Comparison of ENCODE assay signal across 1 cellular context in the genomic region with DNA sequence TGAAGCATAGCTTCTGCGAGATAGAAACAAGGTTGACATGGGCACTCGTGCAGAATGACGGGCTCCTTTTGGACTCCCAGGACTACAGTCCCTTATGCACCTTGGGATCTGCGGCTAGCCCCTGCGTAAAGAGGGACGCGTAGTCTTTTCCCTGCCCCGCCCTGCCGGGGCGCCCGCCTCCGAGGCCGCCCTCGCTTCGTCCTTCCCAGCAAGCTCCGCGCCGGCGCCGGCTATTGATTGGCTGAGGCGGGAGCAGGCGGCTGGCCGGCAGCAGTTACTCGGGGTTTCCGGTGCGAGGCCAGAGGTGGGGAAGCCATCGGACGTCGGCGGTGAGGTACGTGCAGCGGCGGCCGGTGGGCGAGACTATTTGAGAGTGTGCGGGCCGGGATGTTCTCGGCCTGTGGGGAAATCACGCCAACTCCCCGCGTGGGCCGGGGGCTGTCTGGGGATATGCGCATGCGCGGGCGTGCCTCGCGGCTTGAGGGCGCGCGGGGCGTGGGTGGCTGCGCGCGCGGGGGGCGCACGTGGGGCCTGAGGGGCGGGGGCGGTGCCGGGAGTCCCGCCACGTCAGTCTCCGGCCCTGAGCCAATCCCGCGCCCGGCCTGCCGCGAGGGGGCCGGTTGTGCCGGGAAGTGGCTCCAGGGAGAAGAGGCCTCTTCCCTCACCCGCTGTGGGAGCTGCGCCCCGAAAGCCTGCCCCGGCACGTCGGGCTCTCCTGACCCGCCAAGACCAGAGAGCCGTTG.
A peak's percentile ranks its signal among the peaks of the same experiment; 100 is the strongest.
TF ChIP-seq lines count a peak whose summit lies in the region.

Gene TXLNA, plus strand, starts transcription at position 233 of the 743 bp plus-strand sequence. CDS start 671 bp downstream, outside the sequence.

TF ChIP-seq in HepG2, 621 proteins besides CTCF, POLR2A, EP300 and RAD21 (continued from another document and continues in another):
- TF ChIP-seq, protein P1, sequence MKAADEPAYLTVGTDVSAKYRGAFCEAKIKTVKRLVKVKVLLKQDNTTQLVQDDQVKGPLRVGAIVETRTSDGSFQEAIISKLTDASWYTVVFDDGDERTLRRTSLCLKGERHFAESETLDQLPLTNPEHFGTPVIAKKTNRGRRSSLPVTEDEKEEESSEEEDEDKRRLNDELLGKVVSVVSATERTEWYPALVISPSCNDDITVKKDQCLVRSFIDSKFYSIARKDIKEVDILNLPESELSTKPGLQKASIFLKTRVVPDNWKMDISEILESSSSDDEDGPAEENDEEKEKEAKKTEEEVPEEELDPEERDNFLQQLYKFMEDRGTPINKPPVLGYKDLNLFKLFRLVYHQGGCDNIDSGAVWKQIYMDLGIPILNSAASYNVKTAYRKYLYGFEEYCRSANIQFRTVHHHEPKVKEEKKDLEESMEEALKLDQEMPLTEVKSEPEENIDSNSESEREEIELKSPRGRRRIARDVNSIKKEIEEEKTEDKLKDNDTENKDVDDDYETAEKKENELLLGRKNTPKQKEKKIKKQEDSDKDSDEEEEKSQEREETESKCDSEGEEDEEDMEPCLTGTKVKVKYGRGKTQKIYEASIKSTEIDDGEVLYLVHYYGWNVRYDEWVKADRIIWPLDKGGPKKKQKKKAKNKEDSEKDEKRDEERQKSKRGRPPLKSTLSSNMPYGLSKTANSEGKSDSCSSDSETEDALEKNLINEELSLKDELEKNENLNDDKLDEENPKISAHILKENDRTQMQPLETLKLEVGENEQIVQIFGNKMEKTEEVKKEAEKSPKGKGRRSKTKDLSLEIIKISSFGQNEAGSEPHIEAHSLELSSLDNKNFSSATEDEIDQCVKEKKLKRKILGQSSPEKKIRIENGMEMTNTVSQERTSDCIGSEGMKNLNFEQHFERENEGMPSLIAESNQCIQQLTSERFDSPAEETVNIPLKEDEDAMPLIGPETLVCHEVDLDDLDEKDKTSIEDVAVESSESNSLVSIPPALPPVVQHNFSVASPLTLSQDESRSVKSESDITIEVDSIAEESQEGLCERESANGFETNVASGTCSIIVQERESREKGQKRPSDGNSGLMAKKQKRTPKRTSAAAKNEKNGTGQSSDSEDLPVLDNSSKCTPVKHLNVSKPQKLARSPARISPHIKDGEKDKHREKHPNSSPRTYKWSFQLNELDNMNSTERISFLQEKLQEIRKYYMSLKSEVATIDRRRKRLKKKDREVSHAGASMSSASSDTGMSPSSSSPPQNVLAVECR (CRISPR knock-in tag; IDR thresholded peaks at IDR 0.05; ENCODE audit: borderline replicate concordance) = peak; percentile 93
- TF ChIP-seq LBX2 (CRISPR knock-in tag; IDR thresholded peaks at IDR 0.05; ENCODE audit: borderline replicate concordance) (0 out of 2 replicates have a peak, but pooled peaks have one; percentile 73), ZNF572 (CRISPR knock-in tag; IDR thresholded peaks at IDR 0.05) (no peak), ZNF343 (CRISPR knock-in tag; IDR thresholded peaks at IDR 0.05) (peak; percentile 67; the same call in 1 of the 2 replicates), NCOA5 (CRISPR knock-in tag; IDR thresholded peaks at IDR 0.05) (no peak), ISL2 (CRISPR knock-in tag; IDR thresholded peaks at IDR 0.05) (0 out of 2 replicates have a peak, but pooled peaks have one; percentile 19), GPN1 (CRISPR knock-in tag; IDR thresholded peaks at IDR 0.05; ENCODE audit: borderline replicate concordance) (no peak), KLF16 (CRISPR knock-in tag; IDR thresholded peaks at IDR 0.05) (peak; percentile 76 to 85; a peak in 1 of 4 replicates), AKNA (CRISPR knock-in tag; IDR thresholded peaks at IDR 0.05; ENCODE audit: borderline replicate concordance) (peak; percentile 76; the same call in 1 of the 2 replicates), U2AF1 (optimal IDR thresholded peaks at IDR 0.05; ENCODE audit: low read depth, low read length) (no peak), DZIP1 (CRISPR knock-in tag; IDR thresholded peaks at IDR 0.05) (no peak), ZNF749 (CRISPR knock-in tag; IDR thresholded peaks at IDR 0.05; ENCODE audit: borderline replicate concordance) (peak; percentile 84; the same call in 1 of the 2 replicates), ZNF280B (CRISPR knock-in tag; IDR thresholded peaks at IDR 0.05; ENCODE audit: borderline replicate concordance) (peak; percentile 83; the same call in 1 of the 2 replicates), ZC3H13 (CRISPR knock-in tag; IDR thresholded peaks at IDR 0.05) (peak; percentile 92), ZNF772 (CRISPR knock-in tag; IDR thresholded peaks at IDR 0.05) (peak; percentile 86; the same call in 1 of the 2 replicates), ZNF609 (CRISPR knock-in tag; IDR thresholded peaks at IDR 0.05; ENCODE audit: borderline replicate concordance) (peak; percentile 5; the same call in 1 of the 2 replicates), HOXA3 (CRISPR knock-in tag; IDR thresholded peaks at IDR 0.05) (peak; percentile 81)
- TF ChIP-seq, protein P2, sequence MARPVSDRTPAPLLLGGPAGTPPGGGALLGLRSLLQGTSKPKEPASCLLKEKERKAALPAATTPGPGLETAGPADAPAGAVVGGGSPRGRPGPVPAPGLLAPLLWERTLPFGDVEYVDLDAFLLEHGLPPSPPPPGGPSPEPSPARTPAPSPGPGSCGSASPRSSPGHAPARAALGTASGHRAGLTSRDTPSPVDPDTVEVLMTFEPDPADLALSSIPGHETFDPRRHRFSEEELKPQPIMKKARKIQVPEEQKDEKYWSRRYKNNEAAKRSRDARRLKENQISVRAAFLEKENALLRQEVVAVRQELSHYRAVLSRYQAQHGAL (CRISPR knock-in tag; IDR thresholded peaks at IDR 0.05; ENCODE audit: not compliant biosample characterization) = no peak
- TF ChIP-seq, protein P3, sequence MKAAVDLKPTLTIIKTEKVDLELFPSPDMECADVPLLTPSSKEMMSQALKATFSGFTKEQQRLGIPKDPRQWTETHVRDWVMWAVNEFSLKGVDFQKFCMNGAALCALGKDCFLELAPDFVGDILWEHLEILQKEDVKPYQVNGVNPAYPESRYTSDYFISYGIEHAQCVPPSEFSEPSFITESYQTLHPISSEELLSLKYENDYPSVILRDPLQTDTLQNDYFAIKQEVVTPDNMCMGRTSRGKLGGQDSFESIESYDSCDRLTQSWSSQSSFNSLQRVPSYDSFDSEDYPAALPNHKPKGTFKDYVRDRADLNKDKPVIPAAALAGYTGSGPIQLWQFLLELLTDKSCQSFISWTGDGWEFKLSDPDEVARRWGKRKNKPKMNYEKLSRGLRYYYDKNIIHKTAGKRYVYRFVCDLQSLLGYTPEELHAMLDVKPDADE (CRISPR knock-in tag; IDR thresholded peaks at IDR 0.05) = no peak
- TF ChIP-seq, protein P4, sequence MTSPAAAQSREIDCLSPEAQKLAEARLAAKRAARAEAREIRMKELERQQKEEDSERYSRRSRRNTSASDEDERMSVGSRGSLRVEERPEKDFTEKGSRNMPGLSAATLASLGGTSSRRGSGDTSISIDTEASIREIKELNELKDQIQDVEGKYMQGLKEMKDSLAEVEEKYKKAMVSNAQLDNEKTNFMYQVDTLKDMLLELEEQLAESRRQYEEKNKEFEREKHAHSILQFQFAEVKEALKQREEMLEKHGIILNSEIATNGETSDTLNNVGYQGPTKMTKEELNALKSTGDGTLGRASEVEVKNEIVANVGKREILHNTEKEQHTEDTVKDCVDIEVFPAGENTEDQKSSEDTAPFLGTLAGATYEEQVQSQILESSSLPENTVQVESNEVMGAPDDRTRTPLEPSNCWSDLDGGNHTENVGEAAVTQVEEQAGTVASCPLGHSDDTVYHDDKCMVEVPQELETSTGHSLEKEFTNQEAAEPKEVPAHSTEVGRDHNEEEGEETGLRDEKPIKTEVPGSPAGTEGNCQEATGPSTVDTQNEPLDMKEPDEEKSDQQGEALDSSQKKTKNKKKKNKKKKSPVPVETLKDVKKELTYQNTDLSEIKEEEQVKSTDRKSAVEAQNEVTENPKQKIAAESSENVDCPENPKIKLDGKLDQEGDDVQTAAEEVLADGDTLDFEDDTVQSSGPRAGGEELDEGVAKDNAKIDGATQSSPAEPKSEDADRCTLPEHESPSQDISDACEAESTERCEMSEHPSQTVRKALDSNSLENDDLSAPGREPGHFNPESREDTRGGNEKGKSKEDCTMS (CRISPR knock-in tag; conservative IDR thresholded peaks at IDR 0.05) = no peak
